1 cellular context compared by ENCODE assay signal in the genomic region with DNA sequence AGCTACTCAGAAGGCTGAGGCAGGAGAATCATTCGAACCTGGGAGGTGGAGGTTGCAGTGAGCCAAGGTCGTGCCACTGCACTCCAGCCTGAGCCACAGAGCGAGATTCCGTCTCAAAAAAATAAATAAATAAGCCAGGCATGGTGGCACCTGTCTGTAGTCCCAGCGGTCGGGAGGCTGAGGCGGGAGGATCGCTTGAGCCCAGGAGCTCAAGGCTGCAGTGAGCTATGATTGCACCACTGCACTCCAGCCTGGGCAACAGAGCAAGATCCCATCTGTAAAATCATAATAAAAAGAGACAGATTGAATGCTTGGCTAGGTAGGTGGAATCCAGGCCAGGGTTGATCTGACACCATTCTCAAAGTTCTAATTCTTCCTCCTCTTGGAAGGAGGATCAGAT.
TF ChIP-seq lines count a peak whose summit lies in the region.

No MANE protein-coding gene starts in this region.

TF ChIP-seq in K562, 482 proteins besides CTCF, POLR2A, EP300 and RAD21:
- TF ChIP-seq ZNF121 (CRISPR knock-in tag; conservative IDR thresholded peaks at IDR 0.05), result peak; percentile 89
TF ChIP-seq in K562: peak in this region for 1; not testable (repeated sequence) for 481.
